In the genomic region with DNA sequence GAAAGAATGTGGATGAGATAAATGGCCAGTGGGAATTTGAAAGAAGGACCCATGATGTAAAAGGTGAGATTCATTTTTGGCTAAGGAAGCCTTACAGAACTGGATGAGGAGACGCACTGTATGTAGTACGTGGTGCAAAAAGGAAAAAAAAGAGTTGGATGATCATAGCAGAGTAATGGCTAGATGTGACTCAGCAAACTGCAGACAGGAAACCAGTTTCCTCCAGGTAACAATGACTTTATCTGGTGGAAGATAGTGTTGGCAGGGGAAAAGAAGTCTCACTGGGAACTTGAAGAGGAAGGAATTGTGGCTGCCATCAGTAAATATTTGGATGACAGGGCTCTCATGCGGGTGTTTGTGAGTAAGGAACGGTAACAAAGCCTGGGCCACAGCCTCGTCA, we compare ENCODE assay signal across 1 cellular context.
TF ChIP-seq lines count a peak whose summit lies in the region.

No MANE protein-coding gene starts in this region.

TF ChIP-seq in GM23338, 12 proteins besides CTCF, POLR2A, EP300 and RAD21 (continued from another document):
- TF ChIP-seq ETS1 (IDR thresholded peaks at IDR 0.05): no peak
- TF ChIP-seq NANOG (IDR thresholded peaks at IDR 0.05; ENCODE audit: borderline replicate concordance): no peak
- TF ChIP-seq POLR2AphosphoS5 (IDR thresholded peaks at IDR 0.05; ENCODE audit: low read depth): no peak
- TF ChIP-seq ZNF331 (CRISPR knock-in tag; IDR thresholded peaks at IDR 0.05; ENCODE audit: low read depth): no peak
- TF ChIP-seq, protein P1, sequence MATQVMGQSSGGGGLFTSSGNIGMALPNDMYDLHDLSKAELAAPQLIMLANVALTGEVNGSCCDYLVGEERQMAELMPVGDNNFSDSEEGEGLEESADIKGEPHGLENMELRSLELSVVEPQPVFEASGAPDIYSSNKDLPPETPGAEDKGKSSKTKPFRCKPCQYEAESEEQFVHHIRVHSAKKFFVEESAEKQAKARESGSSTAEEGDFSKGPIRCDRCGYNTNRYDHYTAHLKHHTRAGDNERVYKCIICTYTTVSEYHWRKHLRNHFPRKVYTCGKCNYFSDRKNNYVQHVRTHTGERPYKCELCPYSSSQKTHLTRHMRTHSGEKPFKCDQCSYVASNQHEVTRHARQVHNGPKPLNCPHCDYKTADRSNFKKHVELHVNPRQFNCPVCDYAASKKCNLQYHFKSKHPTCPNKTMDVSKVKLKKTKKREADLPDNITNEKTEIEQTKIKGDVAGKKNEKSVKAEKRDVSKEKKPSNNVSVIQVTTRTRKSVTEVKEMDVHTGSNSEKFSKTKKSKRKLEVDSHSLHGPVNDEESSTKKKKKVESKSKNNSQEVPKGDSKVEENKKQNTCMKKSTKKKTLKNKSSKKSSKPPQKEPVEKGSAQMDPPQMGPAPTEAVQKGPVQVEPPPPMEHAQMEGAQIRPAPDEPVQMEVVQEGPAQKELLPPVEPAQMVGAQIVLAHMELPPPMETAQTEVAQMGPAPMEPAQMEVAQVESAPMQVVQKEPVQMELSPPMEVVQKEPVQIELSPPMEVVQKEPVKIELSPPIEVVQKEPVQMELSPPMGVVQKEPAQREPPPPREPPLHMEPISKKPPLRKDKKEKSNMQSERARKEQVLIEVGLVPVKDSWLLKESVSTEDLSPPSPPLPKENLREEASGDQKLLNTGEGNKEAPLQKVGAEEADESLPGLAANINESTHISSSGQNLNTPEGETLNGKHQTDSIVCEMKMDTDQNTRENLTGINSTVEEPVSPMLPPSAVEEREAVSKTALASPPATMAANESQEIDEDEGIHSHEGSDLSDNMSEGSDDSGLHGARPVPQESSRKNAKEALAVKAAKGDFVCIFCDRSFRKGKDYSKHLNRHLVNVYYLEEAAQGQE (IDR thresholded peaks at IDR 0.05; ENCODE audit: unreplicated experiment): no peak
- TF ChIP-seq, protein P2, sequence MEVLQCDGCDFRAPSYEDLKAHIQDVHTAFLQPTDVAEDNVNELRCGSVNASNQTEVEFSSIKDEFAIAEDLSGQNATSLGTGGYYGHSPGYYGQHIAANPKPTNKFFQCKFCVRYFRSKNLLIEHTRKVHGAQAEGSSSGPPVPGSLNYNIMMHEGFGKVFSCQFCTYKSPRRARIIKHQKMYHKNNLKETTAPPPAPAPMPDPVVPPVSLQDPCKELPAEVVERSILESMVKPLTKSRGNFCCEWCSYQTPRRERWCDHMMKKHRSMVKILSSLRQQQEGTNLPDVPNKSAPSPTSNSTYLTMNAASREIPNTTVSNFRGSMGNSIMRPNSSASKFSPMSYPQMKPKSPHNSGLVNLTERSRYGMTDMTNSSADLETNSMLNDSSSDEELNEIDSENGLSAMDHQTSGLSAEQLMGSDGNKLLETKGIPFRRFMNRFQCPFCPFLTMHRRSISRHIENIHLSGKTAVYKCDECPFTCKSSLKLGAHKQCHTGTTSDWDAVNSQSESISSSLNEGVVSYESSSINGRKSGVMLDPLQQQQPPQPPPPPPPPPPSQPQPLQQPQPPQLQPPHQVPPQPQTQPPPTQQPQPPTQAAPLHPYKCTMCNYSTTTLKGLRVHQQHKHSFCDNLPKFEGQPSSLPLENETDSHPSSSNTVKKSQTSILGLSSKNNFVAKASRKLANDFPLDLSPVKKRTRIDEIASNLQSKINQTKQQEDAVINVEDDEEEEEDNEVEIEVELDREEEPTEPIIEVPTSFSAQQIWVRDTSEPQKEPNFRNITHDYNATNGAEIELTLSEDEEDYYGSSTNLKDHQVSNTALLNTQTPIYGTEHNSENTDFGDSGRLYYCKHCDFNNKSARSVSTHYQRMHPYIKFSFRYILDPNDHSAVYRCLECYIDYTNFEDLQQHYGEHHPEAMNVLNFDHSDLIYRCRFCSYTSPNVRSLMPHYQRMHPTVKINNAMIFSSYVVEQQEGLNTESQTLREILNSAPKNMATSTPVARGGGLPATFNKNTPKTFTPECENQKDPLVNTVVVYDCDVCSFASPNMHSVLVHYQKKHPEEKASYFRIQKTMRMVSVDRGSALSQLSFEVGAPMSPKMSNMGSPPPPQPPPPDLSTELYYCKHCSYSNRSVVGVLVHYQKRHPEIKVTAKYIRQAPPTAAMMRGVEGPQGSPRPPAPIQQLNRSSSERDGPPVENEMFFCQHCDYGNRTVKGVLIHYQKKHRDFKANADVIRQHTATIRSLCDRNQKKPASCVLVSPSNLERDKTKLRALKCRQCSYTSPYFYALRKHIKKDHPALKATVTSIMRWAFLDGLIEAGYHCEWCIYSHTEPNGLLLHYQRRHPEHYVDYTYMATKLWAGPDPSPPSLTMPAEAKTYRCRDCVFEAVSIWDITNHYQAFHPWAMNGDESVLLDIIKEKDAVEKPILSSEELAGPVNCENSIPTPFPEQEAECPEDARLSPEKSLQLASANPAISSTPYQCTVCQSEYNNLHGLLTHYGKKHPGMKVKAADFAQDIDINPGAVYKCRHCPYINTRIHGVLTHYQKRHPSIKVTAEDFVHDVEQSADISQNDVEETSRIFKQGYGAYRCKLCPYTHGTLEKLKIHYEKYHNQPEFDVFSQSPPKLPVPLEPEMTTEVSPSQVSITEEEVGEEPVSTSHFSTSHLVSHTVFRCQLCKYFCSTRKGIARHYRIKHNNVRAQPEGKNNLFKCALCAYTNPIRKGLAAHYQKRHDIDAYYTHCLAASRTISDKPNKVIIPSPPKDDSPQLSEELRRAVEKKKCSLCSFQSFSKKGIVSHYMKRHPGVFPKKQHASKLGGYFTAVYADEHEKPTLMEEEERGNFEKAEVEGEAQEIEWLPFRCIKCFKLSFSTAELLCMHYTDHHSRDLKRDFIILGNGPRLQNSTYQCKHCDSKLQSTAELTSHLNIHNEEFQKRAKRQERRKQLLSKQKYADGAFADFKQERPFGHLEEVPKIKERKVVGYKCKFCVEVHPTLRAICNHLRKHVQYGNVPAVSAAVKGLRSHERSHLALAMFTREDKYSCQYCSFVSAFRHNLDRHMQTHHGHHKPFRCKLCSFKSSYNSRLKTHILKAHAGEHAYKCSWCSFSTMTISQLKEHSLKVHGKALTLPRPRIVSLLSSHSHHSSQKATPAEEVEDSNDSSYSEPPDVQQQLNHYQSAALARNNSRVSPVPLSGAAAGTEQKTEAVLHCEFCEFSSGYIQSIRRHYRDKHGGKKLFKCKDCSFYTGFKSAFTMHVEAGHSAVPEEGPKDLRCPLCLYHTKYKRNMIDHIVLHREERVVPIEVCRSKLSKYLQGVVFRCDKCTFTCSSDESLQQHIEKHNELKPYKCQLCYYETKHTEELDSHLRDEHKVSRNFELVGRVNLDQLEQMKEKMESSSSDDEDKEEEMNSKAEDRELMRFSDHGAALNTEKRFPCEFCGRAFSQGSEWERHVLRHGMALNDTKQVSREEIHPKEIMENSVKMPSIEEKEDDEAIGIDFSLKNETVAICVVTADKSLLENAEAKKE (CRISPR knock-in tag; IDR thresholded peaks at IDR 0.05): no peak
